8 cellular contexts compared by ENCODE assay signal in the genomic region with DNA sequence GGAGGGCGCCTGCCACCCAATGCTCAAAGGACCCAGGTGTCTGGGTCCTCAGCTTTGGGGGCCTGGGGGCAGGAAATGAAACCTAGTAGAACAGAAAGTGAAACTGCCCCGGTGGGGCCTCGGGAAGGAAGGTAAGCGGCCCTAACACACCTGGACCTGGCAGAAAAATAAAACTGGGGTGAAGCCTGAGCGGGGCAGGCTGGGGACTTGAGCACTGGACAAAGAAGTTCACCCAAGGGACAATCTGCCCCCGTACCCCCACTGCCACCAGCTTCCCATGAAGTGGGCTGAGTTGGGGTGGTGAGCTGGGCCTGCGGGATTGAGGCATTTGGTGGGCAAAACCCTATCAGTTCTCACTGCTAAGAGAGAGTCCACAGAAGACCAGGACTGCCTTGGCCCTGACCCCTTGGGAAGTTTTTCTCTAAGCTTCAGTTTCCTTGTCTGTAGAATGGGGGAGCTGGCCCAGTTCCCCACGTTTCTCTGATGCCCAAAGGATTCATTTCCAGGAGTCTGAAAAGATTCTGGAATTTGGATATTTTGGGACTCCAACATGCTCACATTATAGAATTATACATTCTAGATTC. TPM values are rescaled to one million over a fixed set of nuclear protein-coding genes. Genes with fewer than 3 reads are reported as not detected.
DNase-seq lines count a peak whose midpoint lies in the region; ATAC-seq and TF ChIP-seq lines count a peak whose summit lies in the region.

No MANE protein-coding gene starts in this region.

- POLR2A ChIA-PET in WTC11 (lab: Charles Lee), result interaction anchor here (0.6 to 2.0 kb wide), 5 partner anchors 11 to 945 kb away, joined by 3 to 8 read pairs (median 4); partner anchors contain the start of genes CALM3 and SIX5

- TF ChIP-seq CTCF in WTC11 (IDR thresholded peaks at IDR 0.05) (no peak), nephron (IDR thresholded peaks at IDR 0.05; ENCODE audit: unreplicated experiment in 3 of 3) (no peak)

- H3K4me1 Mint-ChIP-seq in WTC11 (peaks cover 24% of the 10 kb centered on the region), nephron (peaks cover 9% of the 10 kb centered on the region)

- H3K36me3 Mint-ChIP-seq in WTC11 (peaks cover 7% of the 10 kb centered on the region), nephron (ENCODE audit: low read depth) (peaks cover 9% of the 10 kb centered on the region)

- no peaks in the 10 kb centered on the region for H3K9me3 Mint-ChIP-seq in WTC11
- no peaks in the 10 kb centered on the region for H3K9me3 Mint-ChIP-seq in nephron

- DNase-seq in NCI-H510A treated with DMSO at 0.1 percent for 48 hours (lab: John Stamatoyannopoulos, UW), result peak; percentile 76
- no peak for DNase-seq in NCI-H510A (lab: John Stamatoyannopoulos, UW)
- no peak for DNase-seq in WTC11 (ENCODE audit: low spot score)
- DNase-seq in effector CD4-positive, alpha-beta T cell, result peak; percentile 63
- DNase-seq in NCI-H446 (lab: John Stamatoyannopoulos, UW), result no peak
- DNase-seq in AML-193 (lab: John Stamatoyannopoulos, UW), result no peak
- no peak for DNase-seq in cerebellum (ENCODE audit: low spot score)

- H3K4me3 Mint-ChIP-seq in WTC11, result peak overlapping the region; percentile 95
- peak overlapping the region; percentile 97 to 98 (median 98) for H3K4me3 Mint-ChIP-seq in nephron

- H3K27ac Mint-ChIP-seq in WTC11, result peak overlapping the region; percentile 82
- H3K27ac Mint-ChIP-seq in nephron, result peak overlapping the region; percentile 84 to 93 (median 91)

- CTCF ChIA-PET in WTC11 (lab: Charles Lee), result interaction anchor here (0.5 to 3.9 kb wide), 17 partner anchors 9 to 702 kb away, joined by 3 to 32 read pairs (median 5); partner anchors contain the start of genes DACT3 and FKRP

- no peak for ATAC-seq in WTC11

- no peaks in the 10 kb centered on the region for H3K27me3 Mint-ChIP-seq in WTC11 (ENCODE audit: low read depth)
- H3K27me3 Mint-ChIP-seq in nephron (ENCODE audit: low read depth), result no peaks in the 10 kb centered on the region

TF ChIP-seq in WTC11, 78 proteins besides CTCF, POLR2A, EP300 and RAD21:
- no peak for TF ChIP-seq PRDM15 (CRISPR knock-in tag; IDR thresholded peaks at IDR 0.05)
- no peak for TF ChIP-seq CREB1 (CRISPR knock-in tag; IDR thresholded peaks at IDR 0.05)
- TF ChIP-seq ZBTB21 (CRISPR knock-in tag; IDR thresholded peaks at IDR 0.05; ENCODE audit: borderline replicate concordance), result no peak
- no peak for TF ChIP-seq ATF2 (CRISPR knock-in tag; IDR thresholded peaks at IDR 0.05; ENCODE audit: borderline replicate concordance, low read depth)
- no peak for TF ChIP-seq ZNF416 (CRISPR knock-in tag; IDR thresholded peaks at IDR 0.05)
- TF ChIP-seq ZNF423 (CRISPR knock-in tag; IDR thresholded peaks at IDR 0.05), result no peak
- no peak for TF ChIP-seq KAT7 (CRISPR knock-in tag; IDR thresholded peaks at IDR 0.05; ENCODE audit: borderline replicate concordance)
- TF ChIP-seq, protein P1, sequence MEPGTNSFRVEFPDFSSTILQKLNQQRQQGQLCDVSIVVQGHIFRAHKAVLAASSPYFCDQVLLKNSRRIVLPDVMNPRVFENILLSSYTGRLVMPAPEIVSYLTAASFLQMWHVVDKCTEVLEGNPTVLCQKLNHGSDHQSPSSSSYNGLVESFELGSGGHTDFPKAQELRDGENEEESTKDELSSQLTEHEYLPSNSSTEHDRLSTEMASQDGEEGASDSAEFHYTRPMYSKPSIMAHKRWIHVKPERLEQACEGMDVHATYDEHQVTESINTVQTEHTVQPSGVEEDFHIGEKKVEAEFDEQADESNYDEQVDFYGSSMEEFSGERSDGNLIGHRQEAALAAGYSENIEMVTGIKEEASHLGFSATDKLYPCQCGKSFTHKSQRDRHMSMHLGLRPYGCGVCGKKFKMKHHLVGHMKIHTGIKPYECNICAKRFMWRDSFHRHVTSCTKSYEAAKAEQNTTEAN (CRISPR knock-in tag; IDR thresholded peaks at IDR 0.05), result no peak
- no peak for TF ChIP-seq SP1 (CRISPR knock-in tag; conservative IDR thresholded peaks at IDR 0.05)
- no peak for TF ChIP-seq MYBL2 (CRISPR knock-in tag; IDR thresholded peaks at IDR 0.05)
- no peak for TF ChIP-seq ZNF425 (CRISPR knock-in tag; conservative IDR thresholded peaks at IDR 0.05)
- no peak for TF ChIP-seq TEAD1 (CRISPR knock-in tag; IDR thresholded peaks at IDR 0.05)

RNA-seq across cellular contexts. Expression of gene PRKD2, which starts 2.3 kb away (rescaled TPM):
- total RNA-seq in WTC11 (2021), result 78.5 to 100 TPM (median 81.5 TPM) in 3 replicates
- total RNA-seq in cerebellum, result 9.8 TPM

RNA-seq across cellular contexts. Expression of gene FKRP, which starts 31.2 kb away (rescaled TPM):
- total RNA-seq in WTC11 (2021), result 23.4 to 26.1 TPM (median 24.1 TPM) in 3 replicates
- 18.8 TPM for total RNA-seq in cerebellum

RNA-seq across cellular contexts. Expression of gene STRN4, which starts 31.6 kb away (rescaled TPM):
- 126 to 144 TPM (median 137 TPM) in 3 replicates for total RNA-seq in WTC11 (2021)
- total RNA-seq in cerebellum, result 73.6 TPM

RNA-seq across cellular contexts. Expression of gene DACT3, which starts 53.6 kb away (rescaled TPM):
- total RNA-seq in WTC11 (2021) (1.8 to 1.9 TPM (median 1.8 TPM) in 3 replicates), cerebellum (6.6 TPM)

Comparison
In these comparisons a context has a peak if more than half of its experiments do, and no peak if none do; other contexts are left out.
1. DNase-seq: peak in NCI-H510A treated with DMSO at 0.1 percent for 48 hours (single experiment) and effector CD4-positive, alpha-beta T cell (single experiment); none in NCI-H510A (single experiment), WTC11 (single experiment), NCI-H446 (0 of 2), AML-193 (0 of 2) and cerebellum (single experiment).